12 cellular contexts compared by ENCODE assay signal in the genomic region with DNA sequence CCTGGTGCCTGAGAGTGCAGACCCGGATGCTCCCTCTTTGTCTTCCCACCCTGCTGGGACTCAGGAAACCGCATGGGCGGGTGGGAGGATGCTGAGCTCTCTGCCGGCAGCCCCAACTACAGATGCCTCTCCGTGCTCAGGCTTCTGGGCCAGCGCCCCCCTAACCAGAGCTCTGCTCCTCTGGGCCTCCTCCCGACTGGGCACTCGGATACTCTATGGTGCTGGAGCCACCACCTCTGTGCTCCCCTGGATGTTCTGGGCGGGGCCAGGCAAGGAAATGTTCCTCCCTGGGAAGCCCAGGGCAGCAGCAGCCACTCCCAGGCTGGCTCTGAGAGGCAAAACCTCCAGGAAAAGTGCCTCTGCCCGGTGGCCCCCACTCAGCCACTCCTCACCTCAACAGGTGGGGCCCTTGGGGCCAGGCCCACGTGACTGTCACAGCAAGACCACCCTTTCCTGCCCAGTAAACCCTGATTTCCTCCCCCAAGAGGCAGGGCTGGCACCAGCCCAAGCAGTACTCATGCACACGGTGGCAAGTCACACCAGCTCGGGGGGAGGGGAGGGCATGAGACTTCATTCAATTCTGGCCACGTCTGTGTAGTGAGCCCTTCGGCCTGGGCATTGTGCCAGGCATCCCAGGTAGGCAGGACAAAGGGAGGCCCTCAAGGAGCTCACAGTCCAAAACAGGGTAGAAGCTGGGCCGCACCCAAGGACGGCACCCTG. TPM values are rescaled to one million over a fixed set of nuclear protein-coding genes. Genes with fewer than 3 reads are reported as not detected.
A peak's percentile ranks its signal among the peaks of the same experiment; 100 is the strongest.
DNase-seq lines count a peak whose midpoint lies in the region; ATAC-seq and TF ChIP-seq lines count a peak whose summit lies in the region.
"Had no signal": no experiment of that assay in that cellular context is flagged by ENCODE, and none has a peak within 500 bp of the region (broad histone marks: within the 10 kb centered on the region; RNA-seq: fewer than 3 reads in every experiment).

No MANE protein-coding gene starts in this region.

- no peak for TF ChIP-seq POLR2A in transverse colon (IDR thresholded peaks at IDR 0.05)

- DNase-seq in activated naive CD8-positive, alpha-beta T cell treated with anti-CD3 and anti-CD28 coated beads, Interleukin-2, amount 10 ng/mL, durations not matched to agents 7 days and 5 days = no peak
- DNase-seq in activated naive CD8-positive, alpha-beta T cell treated with anti-CD3 and anti-CD28 coated beads, Interleukin-2, amount 50 U/mL, for 24 hours = no peak
- DNase-seq in activated CD8-positive, alpha-beta T cell treated with anti-CD3 and anti-CD28 coated beads, Interleukin-2, amount 10 ng/mL, durations not matched to agents 7 days and 5 days = no peak
- peak; percentile 68 for DNase-seq in transverse colon
- no peak for DNase-seq in HK-2 (ENCODE audit: unreplicated experiment)
- DNase-seq in GM20000 (ENCODE audit: low spot score) = no peak
- DNase-seq in middle frontal gyrus (ENCODE audit: extremely low spot score, low spot score) = no peak
- DNase-seq: activated CD4-positive, alpha-beta T cell treated with anti-CD3 and anti-CD28 coated beads, Interleukin-2, amount 50 U/mL, for 1 hour; stimulated activated CD8-positive, alpha-beta memory T cell treated with anti-CD3 and anti-CD28 coated beads, Interleukin-4, amount 100 ng/mL, for 48 hours had no signal

- peaks cover 4% of the 10 kb centered on the region for H3F3A ChIP-seq in Loucy (ENCODE audit: low read depth)

- no peaks in the 10 kb centered on the region for H3K27me3 Mint-ChIP-seq in activated naive CD8-positive, alpha-beta T cell treated with anti-CD3 and anti-CD28 coated beads, Interleukin-2, amount 10 ng/mL, durations not matched to agents 7 days and 5 days
- peaks cover 4% of the 10 kb centered on the region for H3K27me3 Mint-ChIP-seq in activated naive CD8-positive, alpha-beta T cell treated with anti-CD3 and anti-CD28 coated beads, Interleukin-2, amount 50 U/mL, for 24 hours
- H3K27me3 Mint-ChIP-seq in activated CD8-positive, alpha-beta T cell treated with anti-CD3 and anti-CD28 coated beads, Interleukin-2, amount 10 ng/mL, durations not matched to agents 7 days and 5 days (ENCODE audit: low read depth) = no peaks in the 10 kb centered on the region

- peak overlapping the region in 3 of 4 donors; percentile 4 to 41 (median 35) for H3K27ac ChIP-seq in transverse colon

- ATAC-seq in activated naive CD8-positive, alpha-beta T cell treated with anti-CD3 and anti-CD28 coated beads, Interleukin-2, amount 10 ng/mL, durations not matched to agents 7 days and 5 days (ENCODE audit: low read depth) = peak; percentile 60
- ATAC-seq in activated naive CD8-positive, alpha-beta T cell treated with anti-CD3 and anti-CD28 coated beads, Interleukin-2, amount 50 U/mL, for 24 hours = no peak
- ATAC-seq in activated CD8-positive, alpha-beta T cell treated with anti-CD3 and anti-CD28 coated beads, Interleukin-2, amount 10 ng/mL, durations not matched to agents 7 days and 5 days = peak; percentile 52
- ATAC-seq: left lobe of liver had no signal

- CTCF ChIA-PET in activated CD8-positive, alpha-beta T cell treated with anti-CD3 and anti-CD28 coated beads, Interleukin-2, amount 10 ng/mL, durations not matched to agents 7 days and 5 days (lab: Charles Lee) = no interaction called here

- H3K4me3 ChIP-seq in Loucy (ENCODE audit: low read length, poor library complexity, severe bottlenecking) (peak overlapping the region; percentile 64), transverse colon (no peak overlapping the region)
- H3K4me3 ChIP-seq: HAP-1 had no signal

- H3K4me2 ChIP-seq in Loucy (ENCODE audit: low read depth, low read length, poor library complexity, severe bottlenecking) = peak overlapping the region; percentile 74

- TF ChIP-seq CTCF in Loucy (conservative IDR thresholded peaks at IDR 0.05; ENCODE audit: low read length) = no peak
- no peak for TF ChIP-seq CTCF in transverse colon (IDR thresholded peaks at IDR 0.05)
- TF ChIP-seq CTCF in GM20000 (IDR thresholded peaks at IDR 0.05; ENCODE audit: extremely low read depth, missing control alignments) = no peak

- peaks cover 52% of the 10 kb centered on the region for H3K79me2 ChIP-seq in Loucy (ENCODE audit: insufficient read depth, low read length)

- TF ChIP-seq EP300 in transverse colon (IDR thresholded peaks at IDR 0.05; ENCODE audit: low read depth) = no peak

- intact Hi-C loops in transverse colon (cut with DNase I; ENCODE audit: low total_unique reads) = no loop called here

- peaks cover 63% of the 10 kb centered on the region for H3K4me1 ChIP-seq in Loucy (ENCODE audit: insufficient read depth, low read length, poor library complexity, severe bottlenecking)
- peaks cover 13 to 40% (median 32%) of the 10 kb centered on the region in 4 donors for H3K4me1 ChIP-seq in transverse colon

- H2AFZ ChIP-seq in Loucy (ENCODE audit: low read length) = peak overlapping the region; percentile 6

- H3K4me3 Mint-ChIP-seq in activated naive CD8-positive, alpha-beta T cell treated with anti-CD3 and anti-CD28 coated beads, Interleukin-2, amount 10 ng/mL, durations not matched to agents 7 days and 5 days = no peak overlapping the region
- H3K4me3 Mint-ChIP-seq in activated naive CD8-positive, alpha-beta T cell treated with anti-CD3 and anti-CD28 coated beads, Interleukin-2, amount 50 U/mL, for 24 hours = no peak overlapping the region
- H3K4me3 Mint-ChIP-seq in activated CD8-positive, alpha-beta T cell treated with anti-CD3 and anti-CD28 coated beads, Interleukin-2, amount 10 ng/mL, durations not matched to agents 7 days and 5 days = no peak overlapping the region

- H3K9me3 ChIP-seq in Loucy (ENCODE audit: insufficient read depth, low read depth, low read length) (no peaks in the 10 kb centered on the region), transverse colon (no peaks in the 10 kb centered on the region)
- H3K9me3 ChIP-seq: HAP-1 had no signal

- H4K20me1 ChIP-seq in Loucy (ENCODE audit: insufficient read depth, low read length, poor library complexity, severe bottlenecking) = no peaks in the 10 kb centered on the region

- in situ Hi-C loops in transverse colon (cut with MboI; ENCODE audit: low pct_ligation_motif_present in 1 of 4, low pct_unique_long_range_greater_than_20kb in 1 of 4, low sequenced_read_pairs in 3 of 4) = no loop called here

- H3K36me3 ChIP-seq in Loucy (ENCODE audit: insufficient read depth, low read length) = no peaks in the 10 kb centered on the region
- H3K36me3 ChIP-seq in transverse colon = no peaks in the 10 kb centered on the region
- H3K36me3 ChIP-seq: HAP-1 had no signal

- H3K9me2 ChIP-seq in Loucy (replicated peaks; ENCODE audit: low read depth, low read length) = no peaks in the 10 kb centered on the region

- WGBS in transverse colon (ENCODE audit: low coverage in 1 of 2), 2 donors = 29% methylated on average over 17 of the region's 17 CpGs; no CpG with 5 or more reads in 1 of the 2 donors

- H3K9ac ChIP-seq in Loucy (ENCODE audit: low read depth, low read length, poor library complexity, severe bottlenecking) = peak overlapping the region; percentile 53

- POLR2A ChIA-PET in activated naive CD8-positive, alpha-beta T cell treated with anti-CD3 and anti-CD28 coated beads, Interleukin-2, amount 10 ng/mL, durations not matched to agents 7 days and 5 days (lab: Charles Lee) = no interaction called here
- POLR2A ChIA-PET in activated CD8-positive, alpha-beta T cell treated with anti-CD3 and anti-CD28 coated beads, Interleukin-2, amount 10 ng/mL, durations not matched to agents 7 days and 5 days (lab: Charles Lee) = no interaction called here

- H3K9me3 Mint-ChIP-seq in activated naive CD8-positive, alpha-beta T cell treated with anti-CD3 and anti-CD28 coated beads, Interleukin-2, amount 10 ng/mL, durations not matched to agents 7 days and 5 days = no peaks in the 10 kb centered on the region
- H3K9me3 Mint-ChIP-seq in activated naive CD8-positive, alpha-beta T cell treated with anti-CD3 and anti-CD28 coated beads, Interleukin-2, amount 50 U/mL, for 24 hours = peaks cover 4% of the 10 kb centered on the region
- peaks cover 9% of the 10 kb centered on the region for H3K9me3 Mint-ChIP-seq in activated CD8-positive, alpha-beta T cell treated with anti-CD3 and anti-CD28 coated beads, Interleukin-2, amount 10 ng/mL, durations not matched to agents 7 days and 5 days (ENCODE audit: insufficient read depth)

- peak overlapping the region; percentile 42 for H3K27ac Mint-ChIP-seq in activated naive CD8-positive, alpha-beta T cell treated with anti-CD3 and anti-CD28 coated beads, Interleukin-2, amount 10 ng/mL, durations not matched to agents 7 days and 5 days
- no peak overlapping the region for H3K27ac Mint-ChIP-seq in activated naive CD8-positive, alpha-beta T cell treated with anti-CD3 and anti-CD28 coated beads, Interleukin-2, amount 50 U/mL, for 24 hours
- H3K27ac Mint-ChIP-seq in activated CD8-positive, alpha-beta T cell treated with anti-CD3 and anti-CD28 coated beads, Interleukin-2, amount 10 ng/mL, durations not matched to agents 7 days and 5 days = no peak overlapping the region

- H3K36me3 Mint-ChIP-seq in activated naive CD8-positive, alpha-beta T cell treated with anti-CD3 and anti-CD28 coated beads, Interleukin-2, amount 10 ng/mL, durations not matched to agents 7 days and 5 days = peaks cover 1% of the 10 kb centered on the region
- no peaks in the 10 kb centered on the region for H3K36me3 Mint-ChIP-seq in activated naive CD8-positive, alpha-beta T cell treated with anti-CD3 and anti-CD28 coated beads, Interleukin-2, amount 50 U/mL, for 24 hours (ENCODE audit: low read depth)
- peaks cover 7% of the 10 kb centered on the region for H3K36me3 Mint-ChIP-seq in activated CD8-positive, alpha-beta T cell treated with anti-CD3 and anti-CD28 coated beads, Interleukin-2, amount 10 ng/mL, durations not matched to agents 7 days and 5 days (ENCODE audit: low read depth)

- H3K27me3 ChIP-seq in Loucy (ENCODE audit: insufficient read depth, low read length, poor library complexity, severe bottlenecking) = no peaks in the 10 kb centered on the region
- no peaks in the 10 kb centered on the region for H3K27me3 ChIP-seq in transverse colon

- H3K4me1 Mint-ChIP-seq in activated naive CD8-positive, alpha-beta T cell treated with anti-CD3 and anti-CD28 coated beads, Interleukin-2, amount 10 ng/mL, durations not matched to agents 7 days and 5 days = peaks cover 22% of the 10 kb centered on the region
- peaks cover 36% of the 10 kb centered on the region for H3K4me1 Mint-ChIP-seq in activated naive CD8-positive, alpha-beta T cell treated with anti-CD3 and anti-CD28 coated beads, Interleukin-2, amount 50 U/mL, for 24 hours
- peaks cover 31% of the 10 kb centered on the region for H3K4me1 Mint-ChIP-seq in activated CD8-positive, alpha-beta T cell treated with anti-CD3 and anti-CD28 coated beads, Interleukin-2, amount 10 ng/mL, durations not matched to agents 7 days and 5 days (ENCODE audit: low read depth)

RNA-seq across cellular contexts. Expression of gene TCF20, which starts 54.7 kb away (rescaled TPM):
- 10 to 100 TPM; 77.0 to 87.4 TPM for total RNA-seq in activated naive CD8-positive, alpha-beta T cell treated with anti-CD3 and anti-CD28 coated beads, Interleukin-2, amount 10 ng/mL, durations not matched to agents 7 days and 5 days
- total RNA-seq in activated CD8-positive, alpha-beta T cell treated with anti-CD3 and anti-CD28 coated beads, Interleukin-2, amount 10 ng/mL, durations not matched to agents 7 days and 5 days = 10 to 100 TPM; 75.9 to 80.5 TPM
- total RNA-seq in transverse colon = 10 to 100 TPM; 30.3 to 43.7 (median 42.3) TPM
